ENCODE assay signal across 17 cellular contexts in genomic region chr11:116989184-116989583, GRCh38.
A peak's percentile ranks its signal among the peaks of the same experiment; 100 is the strongest.
DNase-seq lines count a peak whose midpoint lies in the region; ATAC-seq and TF ChIP-seq lines count a peak whose summit lies in the region.
"Had no signal": no experiment of that assay in that cellular context is flagged by ENCODE, and none has a peak within 500 bp of the region (broad histone marks: within the 10 kb centered on the region; RNA-seq: fewer than 3 reads in every experiment).

No MANE protein-coding gene starts in this region.

- H3K27ac ChIP-seq in angular gyrus (ENCODE audit: low read depth, low read length) (peak overlapping the region; percentile 50), tibial artery (peak overlapping the region; percentile 1 to 51)
- H3K27ac ChIP-seq: A549, epithelial cell of prostate, suprapubic skin had no signal

- ATAC-seq in naive B cell (ENCODE audit: low read depth in 2 of 2) (no peak), GM21717 (IDR thresholded peaks at IDR 0.05; ENCODE audit: unreplicated experiment) (no peak)

- no peaks in the 10 kb centered on the region for H3K27me3 Mint-ChIP-seq in activated CD4-positive, alpha-beta T cell treated with anti-CD3 and anti-CD28 coated beads, Interleukin-2, amount 10 ng/mL, durations not matched to agents 24 days and 14 days
- no peaks in the 10 kb centered on the region for H3K27me3 Mint-ChIP-seq in naive B cell

- H3K36me3 Mint-ChIP-seq in activated CD4-positive, alpha-beta T cell treated with anti-CD3 and anti-CD28 coated beads, Interleukin-2, amount 10 ng/mL, durations not matched to agents 24 days and 14 days (ENCODE audit: low read depth) = peaks cover 7% of the 10 kb centered on the region
- no peaks in the 10 kb centered on the region for H3K36me3 Mint-ChIP-seq in naive B cell

- intact Hi-C loops in activated CD4-positive, alpha-beta T cell treated with anti-CD3 and anti-CD28 coated beads, Interleukin-2, amount 10 ng/mL, durations not matched to agents 24 days and 14 days (cut with micrococcal nuclease) = loop anchor here (5.0 kb wide), 2 partner anchors 57 to 107 kb away; no protein-coding TSS in a partner anchor
- intact Hi-C loops in tibial artery (cut with DNase I; ENCODE audit: low total_unique reads) = no loop called here

- H3K4me1 Mint-ChIP-seq in activated CD4-positive, alpha-beta T cell treated with anti-CD3 and anti-CD28 coated beads, Interleukin-2, amount 10 ng/mL, durations not matched to agents 24 days and 14 days = peaks cover 57% of the 10 kb centered on the region
- peaks cover 66 to 95% (median 87%) of the 10 kb centered on the region in 3 donors for H3K4me1 Mint-ChIP-seq in naive B cell

- TF ChIP-seq CTCF in tibial artery (IDR thresholded peaks at IDR 0.05) (no peak), GM13976 (IDR thresholded peaks at IDR 0.05; ENCODE audit: borderline replicate concordance, control extremely low read depth, extremely low read depth, insufficient read depth, missing control alignments) (no peak)

- no peaks in the 10 kb centered on the region for H3K9me3 ChIP-seq in tibial artery
- H3K9me3 ChIP-seq: A549, MG63, suprapubic skin had no signal

- peaks cover 0 to 84% (median 52%) of the 10 kb centered on the region in 4 donors for H3K4me1 ChIP-seq in tibial artery

- H3K27me3 ChIP-seq in tibial artery = no peaks in the 10 kb centered on the region
- H3K27me3 ChIP-seq: MG63, suprapubic skin had no signal

- H3K27ac Mint-ChIP-seq in activated CD4-positive, alpha-beta T cell treated with anti-CD3 and anti-CD28 coated beads, Interleukin-2, amount 10 ng/mL, durations not matched to agents 24 days and 14 days = peak overlapping the region; percentile 16
- H3K27ac Mint-ChIP-seq in naive B cell = peak overlapping the region; percentile 54 to 94 (median 90)
- H3K27ac Mint-ChIP-seq: T-helper 1 cell treated with Interleukin-12 subunit alpha and Interleukin-12 subunit beta and Interleukin-4 antibody, amounts not matched to agents 30 μg/mL and 1 μg/mL, for 36 hours had no signal

- H3K4me3 Mint-ChIP-seq in activated CD4-positive, alpha-beta T cell treated with anti-CD3 and anti-CD28 coated beads, Interleukin-2, amount 10 ng/mL, durations not matched to agents 24 days and 14 days = no peak overlapping the region
- H3K4me3 Mint-ChIP-seq in naive B cell = peak overlapping the region; percentile 10 to 46 (median 28)
- H3K4me3 Mint-ChIP-seq: T-helper 1 cell treated with Interleukin-12 subunit alpha and Interleukin-12 subunit beta and Interleukin-4 antibody, amounts not matched to agents 30 μg/mL and 1 μg/mL, for 36 hours had no signal

- no peaks in the 10 kb centered on the region for H3K36me3 ChIP-seq in tibial artery
- H3K36me3 ChIP-seq: MG63, suprapubic skin had no signal

- no peaks in the 10 kb centered on the region for H3K9me3 Mint-ChIP-seq in activated CD4-positive, alpha-beta T cell treated with anti-CD3 and anti-CD28 coated beads, Interleukin-2, amount 10 ng/mL, durations not matched to agents 24 days and 14 days
- H3K9me3 Mint-ChIP-seq in naive B cell = peaks cover 0 to 2% (median 0%) of the 10 kb centered on the region in 7 donors
- H3K9me3 Mint-ChIP-seq: T-helper 1 cell treated with Interleukin-12 subunit alpha and Interleukin-12 subunit beta and Interleukin-4 antibody, amounts not matched to agents 30 μg/mL and 1 μg/mL, for 36 hours had no signal

- in situ Hi-C loops in GM13976 (cut with MboI; ENCODE audit: low sequenced_read_pairs, unreplicated experiment) = no loop called here

- H3K4me3 ChIP-seq in tibial artery = no peak overlapping the region
- H3K4me3 ChIP-seq: A549, MG63, suprapubic skin had no signal

- DNase-seq in activated CD4-positive, alpha-beta T cell treated with anti-CD3 and anti-CD28 coated beads, Interleukin-2, amount 10 ng/mL, durations not matched to agents 24 days and 14 days = no peak
- no peak for DNase-seq in activated CD4-positive, alpha-beta T cell treated with anti-CD3 and anti-CD28 coated beads for 4 hours
- DNase-seq in naive B cell (no peak), tibial artery (no peak), GM13976 (ENCODE audit: low spot score) (no peak), AG08395 (ENCODE audit: low spot score) (no peak)
- DNase-seq: activated CD4-positive, CD25-positive, alpha-beta regulatory T cell treated with anti-CD3 and anti-CD28 coated beads, Interleukin-2, amount 50 U/mL, for 72 hours; GDM1; NCI-H2081; stimulated activated CD4-positive, alpha-beta T cell treated with anti-CD3 and anti-CD28 coated beads, Interleukin-15, amount 100 ng/mL, for 24 hours had no signal
